ENCODE assay signal across 1 cellular context in the genomic region with DNA sequence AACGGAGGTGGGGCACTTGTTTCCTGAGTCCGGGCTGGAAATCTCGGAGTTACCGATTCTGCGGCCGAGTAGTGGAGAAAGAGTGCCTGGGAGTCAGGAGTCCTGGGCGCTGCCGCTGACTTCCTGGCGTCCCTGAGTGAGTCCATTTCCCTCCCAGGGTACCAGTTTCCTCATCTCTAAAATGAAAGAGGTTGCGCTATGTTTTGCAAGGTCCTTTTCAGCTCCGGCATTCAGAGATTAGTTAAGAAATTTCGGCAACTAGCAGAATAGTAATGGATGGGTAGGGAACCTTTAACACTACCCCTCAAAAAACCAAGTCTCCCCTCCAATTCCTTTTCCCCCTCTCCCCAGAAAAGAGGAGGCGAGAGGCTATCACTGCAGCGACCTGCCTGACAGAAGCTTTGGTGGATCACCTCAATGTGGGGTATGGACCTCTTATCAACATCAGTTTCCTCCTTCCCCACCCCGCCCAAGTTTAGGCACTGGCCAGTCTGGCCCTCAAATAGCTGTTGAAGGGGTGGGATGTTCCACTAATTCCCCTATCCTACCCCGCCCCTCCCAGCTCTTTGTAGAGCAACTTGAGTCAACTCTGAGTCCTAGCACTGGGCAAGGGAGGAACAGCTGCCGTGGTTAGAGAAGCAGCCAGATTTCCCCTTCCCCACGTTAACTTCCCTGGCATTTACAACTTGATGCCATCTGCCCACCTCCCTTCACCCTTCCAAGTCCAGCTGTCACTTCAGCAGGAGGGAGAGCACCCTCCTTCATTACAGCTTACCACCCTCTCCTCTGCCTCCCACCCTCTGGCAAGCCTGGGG.
TF ChIP-seq lines count a peak whose summit lies in the region.

No MANE protein-coding gene starts in this region.

TF ChIP-seq in GM12878, 131 proteins besides CTCF, POLR2A, EP300 and RAD21:
- TF ChIP-seq RUNX3 (IDR thresholded peaks at IDR 0.05; ENCODE audit: low read length), result no peak
- TF ChIP-seq TBL1XR1 (IDR thresholded peaks at IDR 0.05; ENCODE audit: low read depth, low read length), result no peak
- no peak for TF ChIP-seq POLR2AphosphoS5 (IDR thresholded peaks at IDR 0.05; ENCODE audit: low read length)
- TF ChIP-seq SREBF1 (IDR thresholded peaks at IDR 0.05; ENCODE audit: low read length), result no peak
- no peak for TF ChIP-seq TARDBP (IDR thresholded peaks at IDR 0.05; ENCODE audit: borderline replicate concordance)
- TF ChIP-seq RELA (IDR thresholded peaks at IDR 0.05; ENCODE audit: borderline replicate concordance, partially characterized antibody), result no peak
- TF ChIP-seq, protein P1, sequence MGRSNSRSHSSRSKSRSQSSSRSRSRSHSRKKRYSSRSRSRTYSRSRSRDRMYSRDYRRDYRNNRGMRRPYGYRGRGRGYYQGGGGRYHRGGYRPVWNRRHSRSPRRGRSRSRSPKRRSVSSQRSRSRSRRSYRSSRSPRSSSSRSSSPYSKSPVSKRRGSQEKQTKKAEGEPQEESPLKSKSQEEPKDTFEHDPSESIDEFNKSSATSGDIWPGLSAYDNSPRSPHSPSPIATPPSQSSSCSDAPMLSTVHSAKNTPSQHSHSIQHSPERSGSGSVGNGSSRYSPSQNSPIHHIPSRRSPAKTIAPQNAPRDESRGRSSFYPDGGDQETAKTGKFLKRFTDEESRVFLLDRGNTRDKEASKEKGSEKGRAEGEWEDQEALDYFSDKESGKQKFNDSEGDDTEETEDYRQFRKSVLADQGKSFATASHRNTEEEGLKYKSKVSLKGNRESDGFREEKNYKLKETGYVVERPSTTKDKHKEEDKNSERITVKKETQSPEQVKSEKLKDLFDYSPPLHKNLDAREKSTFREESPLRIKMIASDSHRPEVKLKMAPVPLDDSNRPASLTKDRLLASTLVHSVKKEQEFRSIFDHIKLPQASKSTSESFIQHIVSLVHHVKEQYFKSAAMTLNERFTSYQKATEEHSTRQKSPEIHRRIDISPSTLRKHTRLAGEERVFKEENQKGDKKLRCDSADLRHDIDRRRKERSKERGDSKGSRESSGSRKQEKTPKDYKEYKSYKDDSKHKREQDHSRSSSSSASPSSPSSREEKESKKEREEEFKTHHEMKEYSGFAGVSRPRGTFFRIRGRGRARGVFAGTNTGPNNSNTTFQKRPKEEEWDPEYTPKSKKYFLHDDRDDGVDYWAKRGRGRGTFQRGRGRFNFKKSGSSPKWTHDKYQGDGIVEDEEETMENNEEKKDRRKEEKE (IDR thresholded peaks at IDR 0.05), result no peak
- peak; percentile 48; the same call in 1 of the 2 replicates for TF ChIP-seq YY1 (IDR thresholded peaks at IDR 0.05; ENCODE audit: low read depth, low read length)
- TF ChIP-seq, protein P2, sequence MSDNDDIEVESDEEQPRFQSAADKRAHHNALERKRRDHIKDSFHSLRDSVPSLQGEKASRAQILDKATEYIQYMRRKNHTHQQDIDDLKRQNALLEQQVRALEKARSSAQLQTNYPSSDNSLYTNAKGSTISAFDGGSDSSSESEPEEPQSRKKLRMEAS (IDR thresholded peaks at IDR 0.05; ENCODE audit: low read depth, low read length), result no peak
- TF ChIP-seq MXI1 (IDR thresholded peaks at IDR 0.05; ENCODE audit: low read depth, low read length), result no peak
- TF ChIP-seq, protein P3, sequence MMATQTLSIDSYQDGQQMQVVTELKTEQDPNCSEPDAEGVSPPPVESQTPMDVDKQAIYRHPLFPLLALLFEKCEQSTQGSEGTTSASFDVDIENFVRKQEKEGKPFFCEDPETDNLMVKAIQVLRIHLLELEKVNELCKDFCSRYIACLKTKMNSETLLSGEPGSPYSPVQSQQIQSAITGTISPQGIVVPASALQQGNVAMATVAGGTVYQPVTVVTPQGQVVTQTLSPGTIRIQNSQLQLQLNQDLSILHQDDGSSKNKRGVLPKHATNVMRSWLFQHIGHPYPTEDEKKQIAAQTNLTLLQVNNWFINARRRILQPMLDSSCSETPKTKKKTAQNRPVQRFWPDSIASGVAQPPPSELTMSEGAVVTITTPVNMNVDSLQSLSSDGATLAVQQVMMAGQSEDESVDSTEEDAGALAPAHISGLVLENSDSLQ (IDR thresholded peaks at IDR 0.05), result no peak
- TF ChIP-seq TCF12 (IDR thresholded peaks at IDR 0.05; ENCODE audit: low read depth, low read length), result no peak
- TF ChIP-seq, protein P4, sequence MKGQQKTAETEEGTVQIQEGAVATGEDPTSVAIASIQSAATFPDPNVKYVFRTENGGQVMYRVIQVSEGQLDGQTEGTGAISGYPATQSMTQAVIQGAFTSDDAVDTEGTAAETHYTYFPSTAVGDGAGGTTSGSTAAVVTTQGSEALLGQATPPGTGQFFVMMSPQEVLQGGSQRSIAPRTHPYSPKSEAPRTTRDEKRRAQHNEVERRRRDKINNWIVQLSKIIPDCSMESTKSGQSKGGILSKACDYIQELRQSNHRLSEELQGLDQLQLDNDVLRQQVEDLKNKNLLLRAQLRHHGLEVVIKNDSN (IDR thresholded peaks at IDR 0.05; ENCODE audit: borderline replicate concordance, extremely low read length, insufficient read depth, low read depth, low read length), result no peak
- TF ChIP-seq FOXK2 (IDR thresholded peaks at IDR 0.05), result 0 out of 2 replicates have a peak, but pooled peaks have one; percentile 8
- TF ChIP-seq, protein P5, sequence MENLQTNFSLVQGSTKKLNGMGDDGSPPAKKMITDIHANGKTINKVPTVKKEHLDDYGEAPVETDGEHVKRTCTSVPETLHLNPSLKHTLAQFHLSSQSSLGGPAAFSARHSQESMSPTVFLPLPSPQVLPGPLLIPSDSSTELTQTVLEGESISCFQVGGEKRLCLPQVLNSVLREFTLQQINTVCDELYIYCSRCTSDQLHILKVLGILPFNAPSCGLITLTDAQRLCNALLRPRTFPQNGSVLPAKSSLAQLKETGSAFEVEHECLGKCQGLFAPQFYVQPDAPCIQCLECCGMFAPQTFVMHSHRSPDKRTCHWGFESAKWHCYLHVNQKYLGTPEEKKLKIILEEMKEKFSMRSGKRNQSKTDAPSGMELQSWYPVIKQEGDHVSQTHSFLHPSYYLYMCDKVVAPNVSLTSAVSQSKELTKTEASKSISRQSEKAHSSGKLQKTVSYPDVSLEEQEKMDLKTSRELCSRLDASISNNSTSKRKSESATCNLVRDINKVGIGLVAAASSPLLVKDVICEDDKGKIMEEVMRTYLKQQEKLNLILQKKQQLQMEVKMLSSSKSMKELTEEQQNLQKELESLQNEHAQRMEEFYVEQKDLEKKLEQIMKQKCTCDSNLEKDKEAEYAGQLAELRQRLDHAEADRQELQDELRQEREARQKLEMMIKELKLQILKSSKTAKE (IDR thresholded peaks at IDR 0.05; ENCODE audit: low read depth, poor library complexity, severe bottlenecking), result no peak
- TF ChIP-seq FOXM1 (IDR thresholded peaks at IDR 0.05; ENCODE audit: low read depth, low read length), result no peak
- TF ChIP-seq TAF1 (IDR thresholded peaks at IDR 0.05; ENCODE audit: borderline replicate concordance, low read depth, low read length), result peak; percentile 4; the same call in 1 of the 2 replicates
- no peak for TF ChIP-seq ZNF384 (IDR thresholded peaks at IDR 0.05; ENCODE audit: borderline replicate concordance, low read depth, low read length)
- TF ChIP-seq IKZF2 (IDR thresholded peaks at IDR 0.05), result 0 out of 4 replicates have a peak, but pooled peaks of 1 of the 2 experiments have one; percentile 1
- TF ChIP-seq GATAD2B (conservative IDR thresholded peaks at IDR 0.05; ENCODE audit: low read depth), result no peak
- no peak for TF ChIP-seq SREBF2 (IDR thresholded peaks at IDR 0.05; ENCODE audit: low read length)
- no peak for TF ChIP-seq PML (IDR thresholded peaks at IDR 0.05; ENCODE audit: low read length)
- 0 out of 3 replicates have a peak, but pooled peaks have one; percentile 16 for TF ChIP-seq POU2F2 (IDR thresholded peaks at IDR 0.05; ENCODE audit: borderline replicate concordance, low read depth, low read length)
- TF ChIP-seq BHLHE40 (IDR thresholded peaks at IDR 0.05; ENCODE audit: borderline replicate concordance in 1 of 2, low read depth in 2 of 2, low read length in 1 of 2), result no peak
- TF ChIP-seq CREB1 (IDR thresholded peaks at IDR 0.05; ENCODE audit: low read depth), result no peak
- TF ChIP-seq SMAD5 (IDR thresholded peaks at IDR 0.05; ENCODE audit: low read depth), result no peak; the same call in 1 of the 2 replicates
- TF ChIP-seq, protein P6, sequence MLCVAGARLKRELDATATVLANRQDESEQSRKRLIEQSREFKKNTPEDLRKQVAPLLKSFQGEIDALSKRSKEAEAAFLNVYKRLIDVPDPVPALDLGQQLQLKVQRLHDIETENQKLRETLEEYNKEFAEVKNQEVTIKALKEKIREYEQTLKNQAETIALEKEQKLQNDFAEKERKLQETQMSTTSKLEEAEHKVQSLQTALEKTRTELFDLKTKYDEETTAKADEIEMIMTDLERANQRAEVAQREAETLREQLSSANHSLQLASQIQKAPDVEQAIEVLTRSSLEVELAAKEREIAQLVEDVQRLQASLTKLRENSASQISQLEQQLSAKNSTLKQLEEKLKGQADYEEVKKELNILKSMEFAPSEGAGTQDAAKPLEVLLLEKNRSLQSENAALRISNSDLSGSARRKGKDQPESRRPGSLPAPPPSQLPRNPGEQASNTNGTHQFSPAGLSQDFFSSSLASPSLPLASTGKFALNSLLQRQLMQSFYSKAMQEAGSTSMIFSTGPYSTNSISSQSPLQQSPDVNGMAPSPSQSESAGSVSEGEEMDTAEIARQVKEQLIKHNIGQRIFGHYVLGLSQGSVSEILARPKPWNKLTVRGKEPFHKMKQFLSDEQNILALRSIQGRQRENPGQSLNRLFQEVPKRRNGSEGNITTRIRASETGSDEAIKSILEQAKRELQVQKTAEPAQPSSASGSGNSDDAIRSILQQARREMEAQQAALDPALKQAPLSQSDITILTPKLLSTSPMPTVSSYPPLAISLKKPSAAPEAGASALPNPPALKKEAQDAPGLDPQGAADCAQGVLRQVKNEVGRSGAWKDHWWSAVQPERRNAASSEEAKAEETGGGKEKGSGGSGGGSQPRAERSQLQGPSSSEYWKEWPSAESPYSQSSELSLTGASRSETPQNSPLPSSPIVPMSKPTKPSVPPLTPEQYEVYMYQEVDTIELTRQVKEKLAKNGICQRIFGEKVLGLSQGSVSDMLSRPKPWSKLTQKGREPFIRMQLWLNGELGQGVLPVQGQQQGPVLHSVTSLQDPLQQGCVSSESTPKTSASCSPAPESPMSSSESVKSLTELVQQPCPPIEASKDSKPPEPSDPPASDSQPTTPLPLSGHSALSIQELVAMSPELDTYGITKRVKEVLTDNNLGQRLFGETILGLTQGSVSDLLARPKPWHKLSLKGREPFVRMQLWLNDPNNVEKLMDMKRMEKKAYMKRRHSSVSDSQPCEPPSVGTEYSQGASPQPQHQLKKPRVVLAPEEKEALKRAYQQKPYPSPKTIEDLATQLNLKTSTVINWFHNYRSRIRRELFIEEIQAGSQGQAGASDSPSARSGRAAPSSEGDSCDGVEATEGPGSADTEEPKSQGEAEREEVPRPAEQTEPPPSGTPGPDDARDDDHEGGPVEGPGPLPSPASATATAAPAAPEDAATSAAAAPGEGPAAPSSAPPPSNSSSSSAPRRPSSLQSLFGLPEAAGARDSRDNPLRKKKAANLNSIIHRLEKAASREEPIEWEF (IDR thresholded peaks at IDR 0.05; ENCODE audit: insufficient replicate concordance, low read depth, low read length), result no peak
- no peak for TF ChIP-seq ZNF274 (IDR thresholded peaks at IDR 0.05; ENCODE audit: insufficient read depth, insufficient read length)
- TF ChIP-seq SPI1 (IDR thresholded peaks at IDR 0.05; ENCODE audit: borderline replicate concordance, insufficient read depth, low read depth, low read length), result no peak
- TF ChIP-seq ETV6 (conservative IDR thresholded peaks at IDR 0.05 in 1 of 2, IDR thresholded peaks at IDR 0.05 in 1 of 2; ENCODE audit: borderline replicate concordance in 1 of 2, low read depth in 1 of 2), result no peak
